In genomic region chr1:212485895-212486590, GRCh38 we compare ENCODE assay signal across 1 cellular context.
A peak's percentile ranks its signal among the peaks of the same experiment; 100 is the strongest.
TF ChIP-seq lines count a peak whose summit lies in the region.

No MANE protein-coding gene starts in this region.

TF ChIP-seq in K562, 482 proteins besides CTCF, POLR2A, EP300 and RAD21 (continued from another document and continues in another):
- no peak for TF ChIP-seq ZHX1 (conservative IDR thresholded peaks at IDR 0.05; ENCODE audit: low read length)
- TF ChIP-seq ZZZ3 (IDR thresholded peaks at IDR 0.05) = no peak
- no peak for TF ChIP-seq KLF6 (CRISPR knock-in tag; IDR thresholded peaks at IDR 0.05; ENCODE audit: borderline replicate concordance)
- no peak; the same call in 1 of the 2 replicates for TF ChIP-seq CBFA2T2 (conservative IDR thresholded peaks at IDR 0.05)
- TF ChIP-seq HMG20B (CRISPR knock-in tag; IDR thresholded peaks at IDR 0.05) = no peak
- no peak for TF ChIP-seq ZNF707 (CRISPR knock-in tag; conservative IDR thresholded peaks at IDR 0.05)
- TF ChIP-seq MCM5 (IDR thresholded peaks at IDR 0.05; ENCODE audit: low read depth) = no peak
- TF ChIP-seq ZFP36 (IDR thresholded peaks at IDR 0.05; ENCODE audit: low read depth, low read length, partially characterized antibody) = peak; percentile 40
- TF ChIP-seq ZNF668 (CRISPR knock-in tag; IDR thresholded peaks at IDR 0.05) = no peak
- no peak for TF ChIP-seq SNAPC5 (CRISPR knock-in tag; IDR thresholded peaks at IDR 0.05)
- no peak for TF ChIP-seq ZKSCAN3 (CRISPR knock-in tag; IDR thresholded peaks at IDR 0.05)
- TF ChIP-seq TGIF2 (CRISPR knock-in tag; IDR thresholded peaks at IDR 0.05) = no peak
- TF ChIP-seq SMAD2 (IDR thresholded peaks at IDR 0.05; ENCODE audit: low read depth, low read length) = no peak
- no peak for TF ChIP-seq NR3C1 (CRISPR knock-in tag; IDR thresholded peaks at IDR 0.05)
- 0 out of 2 replicates have a peak, but pooled peaks have one; percentile 34 for TF ChIP-seq ETV5 (CRISPR knock-in tag; IDR thresholded peaks at IDR 0.05; ENCODE audit: low read depth)
- TF ChIP-seq TEAD4 (IDR thresholded peaks at IDR 0.05; ENCODE audit: low read length) = no peak
- TF ChIP-seq TEAD4 (CRISPR knock-in tag; IDR thresholded peaks at IDR 0.05; ENCODE audit: borderline replicate concordance) = no peak
- TF ChIP-seq CCAR2 (IDR thresholded peaks at IDR 0.05; ENCODE audit: low read depth, low read length) = no peak
- TF ChIP-seq MED1 (CRISPR knock-in tag; IDR thresholded peaks at IDR 0.05; ENCODE audit: borderline replicate concordance) = no peak
- peak in 1 of 2 experiments; percentile 63; a peak in 1 of 4 replicates for TF ChIP-seq SRF (CRISPR knock-in tag; IDR thresholded peaks at IDR 0.05)
- TF ChIP-seq THAP7 (CRISPR knock-in tag; IDR thresholded peaks at IDR 0.05) = no peak
- TF ChIP-seq THAP12 (CRISPR knock-in tag; IDR thresholded peaks at IDR 0.05) = no peak
- TF ChIP-seq ZNF354B (CRISPR knock-in tag; IDR thresholded peaks at IDR 0.05) = no peak
- no peak for TF ChIP-seq NFATC3 (IDR thresholded peaks at IDR 0.05)
- no peak for TF ChIP-seq HDGF (IDR thresholded peaks at IDR 0.05)
- no peak for TF ChIP-seq FOXM1 (IDR thresholded peaks at IDR 0.05; ENCODE audit: low read depth)
- TF ChIP-seq FOXM1 (CRISPR knock-in tag; IDR thresholded peaks at IDR 0.05; ENCODE audit: low read depth) = no peak
- TF ChIP-seq ZNF134 (CRISPR knock-in tag; conservative IDR thresholded peaks at IDR 0.05) = no peak
- TF ChIP-seq ZFP1 (CRISPR knock-in tag; IDR thresholded peaks at IDR 0.05) = no peak
- no peak for TF ChIP-seq TCFL5 (CRISPR knock-in tag; conservative IDR thresholded peaks at IDR 0.05)
- no peak for TF ChIP-seq ID3 (CRISPR knock-in tag; IDR thresholded peaks at IDR 0.05)
- TF ChIP-seq ID3 (tag; IDR thresholded peaks at IDR 0.05) = no peak
- TF ChIP-seq ZC3H8 (IDR thresholded peaks at IDR 0.05) = no peak
- TF ChIP-seq ILK (tag; IDR thresholded peaks at IDR 0.05; ENCODE audit: borderline replicate concordance, low read depth) = no peak
- no peak for TF ChIP-seq ZBTB12 (CRISPR knock-in tag; IDR thresholded peaks at IDR 0.05)
- no peak for TF ChIP-seq ZBTB17 (CRISPR knock-in tag; IDR thresholded peaks at IDR 0.05)
- no peak for TF ChIP-seq ELK3 (CRISPR knock-in tag; IDR thresholded peaks at IDR 0.05)
- no peak for TF ChIP-seq ERF (CRISPR knock-in tag; IDR thresholded peaks at IDR 0.05)
- TF ChIP-seq HDAC6 (IDR thresholded peaks at IDR 0.05; ENCODE audit: low read depth, low read length) = no peak
- peak in 1 of 2 experiments; percentile 91; a peak in 2 of 4 replicates for TF ChIP-seq ZNF318 (IDR thresholded peaks at IDR 0.05; ENCODE audit: borderline replicate concordance in 1 of 2, low read depth in 1 of 2)
- no peak for TF ChIP-seq ZNF347 (CRISPR knock-in tag; IDR thresholded peaks at IDR 0.05; ENCODE audit: low read depth)
- no peak for TF ChIP-seq MCM7 (IDR thresholded peaks at IDR 0.05)
- TF ChIP-seq L3MBTL2 (IDR thresholded peaks at IDR 0.05) = no peak; the same call in 1 of the 2 replicates
- no peak for TF ChIP-seq RBM17 (IDR thresholded peaks at IDR 0.05; ENCODE audit: borderline replicate concordance, low read depth, low read length)
- TF ChIP-seq ZNF511 (CRISPR knock-in tag; IDR thresholded peaks at IDR 0.05) = no peak
- TF ChIP-seq ZNF143 (CRISPR knock-in tag; IDR thresholded peaks at IDR 0.05) = no peak
- TF ChIP-seq HES1 (IDR thresholded peaks at IDR 0.05; ENCODE audit: low read depth) = no peak
- no peak for TF ChIP-seq BDP1 (IDR thresholded peaks at IDR 0.05; ENCODE audit: insufficient read depth, insufficient read length)
- TF ChIP-seq HMG20A (CRISPR knock-in tag; conservative IDR thresholded peaks at IDR 0.05) = no peak
- no peak for TF ChIP-seq PHTF2 (CRISPR knock-in tag; IDR thresholded peaks at IDR 0.05)
